8 cellular contexts compared by ENCODE assay signal in genomic region chr18:74652392-74652988, GRCh38. TPM values are rescaled to one million over a fixed set of nuclear protein-coding genes. Genes with fewer than 3 reads are reported as not detected.
DNase-seq lines count a peak whose midpoint lies in the region; ATAC-seq lines count a peak whose summit lies in the region.

No MANE protein-coding gene starts in this region.

- H3K9me3 Mint-ChIP-seq in naive B cell: no peaks in the 10 kb centered on the region

- no peaks in the 10 kb centered on the region for H3K27me3 Mint-ChIP-seq in naive B cell

- ATAC-seq in HG03460 (IDR thresholded peaks at IDR 0.05; ENCODE audit: unreplicated experiment) (peak; percentile 56), naive B cell (ENCODE audit: low read depth in 2 of 2) (no peak), GM21528 (IDR thresholded peaks at IDR 0.05; ENCODE audit: low FRiP score, unreplicated experiment) (no peak), HG03097 (IDR thresholded peaks at IDR 0.05; ENCODE audit: low FRiP score, unreplicated experiment) (no peak)

- no peak overlapping the region for H3K27ac Mint-ChIP-seq in naive B cell

- H3K36me3 Mint-ChIP-seq in naive B cell: peaks cover 7 to 8% of the 10 kb centered on the region in 2 donors

- peak; percentile 12 for DNase-seq in SKM-1 treated with dmso at 0.1 percent for 144 hours (lab: John Stamatoyannopoulos, UW; ENCODE audit: unreplicated experiment)
- no peak for DNase-seq in SKM-1 (lab: John Stamatoyannopoulos, UW; ENCODE audit: unreplicated experiment)
- DNase-seq in NCI-H82 (lab: John Stamatoyannopoulos, UW): peak; percentile 68
- DNase-seq in dedifferentiated amniotic fluid mesenchymal stem cell (ENCODE audit: extremely low spot score): peak; percentile 52
- peak; percentile 5 for DNase-seq in naive B cell

- peaks cover 0 to 1% (median 0%) of the 10 kb centered on the region in 3 donors for H3K4me1 Mint-ChIP-seq in naive B cell

- no peak overlapping the region for H3K4me3 Mint-ChIP-seq in naive B cell

RNA-seq across cellular contexts. Expression of gene ZNF407, which starts 54.8 kb away (rescaled TPM):
- polyA plus RNA-seq in naive B cell (ENCODE audit: low read depth in 6 of 6): 1 to 10 TPM; 1.6 to 9.5 (median 4.9) TPM
